13 cellular contexts compared by ENCODE assay signal in genomic region chr20:47668313-47669156, GRCh38.
"Had no signal": no experiment of that assay in that cellular context is flagged by ENCODE, and none has a peak within 500 bp of the region (broad histone marks: within the 10 kb centered on the region; RNA-seq: fewer than 3 reads in every experiment).

No MANE protein-coding gene starts in this region.

- H3K36me3 Mint-ChIP-seq: T-cell had no signal

- H3K9me3 Mint-ChIP-seq: activated CD8-positive, alpha-beta T cell treated with anti-CD3 and anti-CD28 coated beads for 36 hours; activated T-cell treated with anti-CD3 and anti-CD28 coated beads, Interleukin-2, amount 50 U/mL, for 72 hours; effector memory CD8-positive, alpha-beta T cell; T-cell had no signal

- H3K27me3 Mint-ChIP-seq: activated CD8-positive, alpha-beta T cell treated with anti-CD3 and anti-CD28 coated beads for 36 hours; effector memory CD8-positive, alpha-beta T cell; T-cell had no signal

- ATAC-seq: activated CD8-positive, alpha-beta T cell treated with anti-CD3 and anti-CD28 coated beads for 36 hours; effector memory CD8-positive, alpha-beta T cell; left ventricle myocardium superior; T-cell; upper lobe of right lung had no signal

- DNase-seq: activated CD4-positive, alpha-beta T cell treated with anti-CD3 and anti-CD28 coated beads for 4 hours; activated CD8-positive, alpha-beta memory T cell treated with anti-CD3 and anti-CD28 coated beads, Interleukin-2, amount 50 U/mL, for 4 hours; activated CD8-positive, alpha-beta T cell treated with anti-CD3 and anti-CD28 coated beads for 36 hours; activated T-cell treated with anti-CD3 and anti-CD28 coated beads, Interleukin-2, amount 50 U/mL, for 72 hours; caudate nucleus; cortex of kidney; effector memory CD8-positive, alpha-beta T cell; hippocampal formation; left ventricle myocardium superior; mesendoderm; stimulated activated naive CD4-positive, alpha-beta T cell; T-cell had no signal

- H3K27ac Mint-ChIP-seq: activated CD8-positive, alpha-beta T cell treated with anti-CD3 and anti-CD28 coated beads for 36 hours; activated T-cell treated with anti-CD3 and anti-CD28 coated beads, Interleukin-2, amount 50 U/mL, for 72 hours; effector memory CD8-positive, alpha-beta T cell; T-cell had no signal

- H3K4me3 Mint-ChIP-seq: activated CD8-positive, alpha-beta T cell treated with anti-CD3 and anti-CD28 coated beads for 36 hours; activated T-cell treated with anti-CD3 and anti-CD28 coated beads, Interleukin-2, amount 50 U/mL, for 72 hours; effector memory CD8-positive, alpha-beta T cell; T-cell had no signal
